9 cellular contexts compared by ENCODE assay signal in genomic region chr1:17587693-17588047, GRCh38. TPM values are rescaled to one million over a fixed set of nuclear protein-coding genes. Genes with fewer than 3 reads are reported as not detected.
A peak's percentile ranks its signal among the peaks of the same experiment; 100 is the strongest.
DNase-seq lines count a peak whose midpoint lies in the region; ATAC-seq and TF ChIP-seq lines count a peak whose summit lies in the region.
"Had no signal": no experiment of that assay in that cellular context is flagged by ENCODE, and none has a peak within 500 bp of the region (broad histone marks: within the 10 kb centered on the region; RNA-seq: fewer than 3 reads in every experiment).

No MANE protein-coding gene starts in this region.

- H3K27me3 ChIP-seq in HCT116 (ENCODE audit: insufficient read depth, low read length) (no peaks in the 10 kb centered on the region), body of pancreas (no peaks in the 10 kb centered on the region), spleen (replicated peaks in 1 of 7) (no peaks in the 10 kb centered on the region)

- no peak overlapping the region for H3K4me3 ChIP-seq in HCT116 (replicated peaks in 1 of 2; ENCODE audit: low read depth in 1 of 2, low read length in 2 of 2)
- H3K4me3 ChIP-seq in body of pancreas = no peak overlapping the region
- H3K4me3 ChIP-seq in spleen = no peak overlapping the region

- 40 to 51% methylated on average over 1 to 3 of the region's 3 CpGs for WGBS in body of pancreas, 2 donors
- 62 to 89% (median 82%) methylated on average over 3 of the region's 3 CpGs for WGBS in spleen, 5 donors

- H3K4me2 ChIP-seq in HCT116 (ENCODE audit: low read length) = peak overlapping the region; percentile 53

- no peaks in the 10 kb centered on the region for H3K9me3 Mint-ChIP-seq in T-helper 2 cell treated with Interferon-gamma antibody and Interleukin-4, amounts not matched to agents 5 μg/mL and 100 μg/mL, for 36 hours
- H3K9me3 Mint-ChIP-seq: stimulated activated effector memory CD8-positive, alpha-beta T cell treated with anti-CD3 and anti-CD28 coated beads, Interleukin-12 subunit alpha, Interleukin-12 subunit beta, amount 100 ng/mL, for 72 hours had no signal

- POLR2A ChIA-PET in HCT116 (lab: Charles Lee) = interaction anchor here (0.6 kb wide), 1 partner anchor 18 kb away, joined by 4 read pairs; no protein-coding TSS in a partner anchor

- CTCF ChIA-PET in HCT116 (lab: Charles Lee) = interaction anchor here (0.8 to 1.4 kb wide), 4 partner anchors 12 to 22 kb away, joined by 3 to 6 read pairs (median 4); no protein-coding TSS in a partner anchor

- no peak overlapping the region for H3K27ac Mint-ChIP-seq in T-helper 2 cell treated with Interferon-gamma antibody and Interleukin-4, amounts not matched to agents 5 μg/mL and 100 μg/mL, for 36 hours
- H3K27ac Mint-ChIP-seq: stimulated activated effector memory CD8-positive, alpha-beta T cell treated with anti-CD3 and anti-CD28 coated beads, Interleukin-12 subunit alpha, Interleukin-12 subunit beta, amount 100 ng/mL, for 72 hours had no signal

- BruUV-seq in HCT116 (replicated peaks; lab: Mats Ljungman, UMichigan) = no TSS peak

- no peaks in the 10 kb centered on the region for H3K36me3 Mint-ChIP-seq in T-helper 2 cell treated with Interferon-gamma antibody and Interleukin-4, amounts not matched to agents 5 μg/mL and 100 μg/mL, for 36 hours (ENCODE audit: low read depth)
- H3K36me3 Mint-ChIP-seq: stimulated activated effector memory CD8-positive, alpha-beta T cell treated with anti-CD3 and anti-CD28 coated beads, Interleukin-12 subunit alpha, Interleukin-12 subunit beta, amount 100 ng/mL, for 72 hours had no signal

- H3K4me1 Mint-ChIP-seq in T-helper 2 cell treated with Interferon-gamma antibody and Interleukin-4, amounts not matched to agents 5 μg/mL and 100 μg/mL, for 36 hours (ENCODE audit: low read depth) = no peaks in the 10 kb centered on the region
- H3K4me1 Mint-ChIP-seq: stimulated activated effector memory CD8-positive, alpha-beta T cell treated with anti-CD3 and anti-CD28 coated beads, Interleukin-12 subunit alpha, Interleukin-12 subunit beta, amount 100 ng/mL, for 72 hours had no signal

- no peaks in the 10 kb centered on the region for H3K9me3 ChIP-seq in HCT116 (ENCODE audit: control insufficient read depth in 1 of 2, insufficient read depth in 1 of 2, low read depth in 1 of 2, low read length in 2 of 2)
- no peaks in the 10 kb centered on the region for H3K9me3 ChIP-seq in body of pancreas
- H3K9me3 ChIP-seq in spleen = no peaks in the 10 kb centered on the region

- H4K20me1 ChIP-seq in HCT116 (ENCODE audit: insufficient read depth) = no peaks in the 10 kb centered on the region

- H3K9me2 ChIP-seq in HCT116 (ENCODE audit: insufficient read depth) = no peaks in the 10 kb centered on the region

- ATAC-seq in HCT116 (peak; percentile 21; the same call in 1 of the 2 replicates), body of pancreas (peak; percentile 15), HG03139 (IDR thresholded peaks at IDR 0.05; ENCODE audit: unreplicated experiment) (no peak)
- ATAC-seq: stimulated activated effector memory CD8-positive, alpha-beta T cell treated with anti-CD3 and anti-CD28 coated beads, Interleukin-12 subunit alpha, Interleukin-12 subunit beta, amount 100 ng/mL, for 72 hours had no signal

- TF ChIP-seq RAD21 in HCT116 (IDR thresholded peaks at IDR 0.05; ENCODE audit: low read depth) = no peak

- DNase-seq in HCT116 (ENCODE audit: low read depth, low spot score) (no peak), body of pancreas (no peak), iPS-NIHi7 (ENCODE audit: extremely low spot score) (peak; percentile 59), spleen (no peak), NCI-H446 treated with DMSO at 0.1 percent for 48 hours (lab: John Stamatoyannopoulos, UW) (no peak), NCI-H82 (lab: John Stamatoyannopoulos, UW) (no peak)
- no peak for DNase-seq in T-helper 2 cell treated with Interferon-gamma antibody and Interleukin-4, amounts not matched to agents 5 μg/mL and 100 μg/mL, for 36 hours (ENCODE audit: low spot score)

- TF ChIP-seq CTCF in HCT116 (IDR thresholded peaks at IDR 0.05 in 2 of 3, conservative IDR thresholded peaks at IDR 0.05 in 1 of 3; ENCODE audit: borderline replicate concordance in 1 of 3, insufficient read depth in 1 of 3, low read depth in 2 of 3, low read length in 2 of 3) (no peak), body of pancreas (IDR thresholded peaks at IDR 0.05) (no peak), spleen (IDR thresholded peaks at IDR 0.05 in 8 of 11, conservative IDR thresholded peaks at IDR 0.05 in 3 of 11) (no peak)

- H3K36me3 ChIP-seq in HCT116 (ENCODE audit: control insufficient read depth in 1 of 2, insufficient read depth in 2 of 2, low read length in 2 of 2) (no peaks in the 10 kb centered on the region), body of pancreas (replicated peaks in 1 of 2; ENCODE audit: insufficient read depth in 1 of 2, low read depth in 2 of 2) (no peaks in the 10 kb centered on the region), spleen (peaks cover 0 to 13% (median 0%) of the 10 kb centered on the region in 6 donors)

- H3K79me2 ChIP-seq in HCT116 (ENCODE audit: insufficient read depth, low read length) = no peaks in the 10 kb centered on the region; the same call in 1 of the 2 replicates

- RAD21 ChIA-PET in HCT116 (lab: Charles Lee; ENCODE audit: low non-redundant PET in 1 of 2, low total read pairs in 2 of 2, uncharacterized antibody in 2 of 2, unreplicated experiment in 2 of 2) = interaction anchor here in 1 of 2 experiments (0.6 kb wide), 1 partner anchor 20 kb away, joined by 4 read pairs; no protein-coding TSS in a partner anchor

- TF ChIP-seq POLR2A in HCT116 (IDR thresholded peaks at IDR 0.05; ENCODE audit: borderline replicate concordance, extremely low read depth, insufficient read depth, insufficient read length) (no peak), body of pancreas (IDR thresholded peaks at IDR 0.05) (peak in 1 of 3 donors; percentile 22), spleen (IDR thresholded peaks at IDR 0.05) (no peak)

- H3K4me1 ChIP-seq in HCT116 (ENCODE audit: control insufficient read depth in 1 of 2, insufficient read depth in 2 of 2, low read length in 2 of 2) (peaks cover 26 to 37% of the 10 kb centered on the region in 2 experiments), body of pancreas (peaks cover 81% of the 10 kb centered on the region), spleen (peaks cover 0 to 42% (median 15%) of the 10 kb centered on the region in 6 donors)

- peak overlapping the region; percentile 23; the same call in 1 of the 2 replicates for H3K9ac ChIP-seq in HCT116 (ENCODE audit: low read length)

- peak overlapping the region; percentile 60 for H3K27ac ChIP-seq in HCT116 (ENCODE audit: low read depth, low read length)
- H3K27ac ChIP-seq in body of pancreas = peak overlapping the region; percentile 75 to 90 (median 85)
- H3K27ac ChIP-seq in spleen = peak overlapping the region in 6 of 8 donors; percentile 47 to 73 (median 58)

- no peaks in the 10 kb centered on the region for H3K27me3 Mint-ChIP-seq in T-helper 2 cell treated with Interferon-gamma antibody and Interleukin-4, amounts not matched to agents 5 μg/mL and 100 μg/mL, for 36 hours (ENCODE audit: low read depth)

- no peak overlapping the region for H3K4me3 Mint-ChIP-seq in T-helper 2 cell treated with Interferon-gamma antibody and Interleukin-4, amounts not matched to agents 5 μg/mL and 100 μg/mL, for 36 hours
- H3K4me3 Mint-ChIP-seq: stimulated activated effector memory CD8-positive, alpha-beta T cell treated with anti-CD3 and anti-CD28 coated beads, Interleukin-12 subunit alpha, Interleukin-12 subunit beta, amount 100 ng/mL, for 72 hours had no signal

- intact Hi-C loops in HCT116 (cut with micrococcal nuclease) = no loop called here
- intact Hi-C loops in body of pancreas (cut with DNase I) = no loop called here
- intact Hi-C loops in spleen (cut with DNase I; ENCODE audit: low total_unique reads) = no loop called here

- H2AFZ ChIP-seq in HCT116 (ENCODE audit: low read depth, low read length, poor library complexity, severe bottlenecking) = no peak overlapping the region

TF ChIP-seq in HCT116, 20 proteins besides CTCF, POLR2A, EP300 and RAD21:
- TF ChIP-seq SRF (IDR thresholded peaks at IDR 0.05; ENCODE audit: low read depth) (no peak), REST (IDR thresholded peaks at IDR 0.05; ENCODE audit: low read depth) (no peak), ZNF274 (IDR thresholded peaks at IDR 0.05; ENCODE audit: low read depth, low read length) (no peak), POLR2AphosphoS5 (IDR thresholded peaks at IDR 0.05; ENCODE audit: low read depth, low read length) (no peak), ZFX (IDR thresholded peaks at IDR 0.05) (no peak), CEBPB (IDR thresholded peaks at IDR 0.05; ENCODE audit: low read depth) (no peak)

RNA-seq across cellular contexts. Expression of gene ARHGEF10L, which starts 48.2 kb away (rescaled TPM):
- 14.7 TPM for total RNA-seq in HCT116 (2021; ENCODE audit: unreplicated experiment)
- polyA plus RNA-seq in HCT116 (2012) = 16.1 and 20.4 TPM in 2 replicates
- 10 to 100 TPM; 81.4 to 93.1 TPM for total RNA-seq in body of pancreas
- 10 to 100 TPM; 12.4 to 40.9 (median 23.6) TPM for total RNA-seq in spleen
- polyA plus RNA-seq in spleen = 10 to 100 TPM in 2 of 3 donors, 1 to 10 TPM in 1; 10.0 to 24.2 (median 12.5) TPM
